In the genomic region with DNA sequence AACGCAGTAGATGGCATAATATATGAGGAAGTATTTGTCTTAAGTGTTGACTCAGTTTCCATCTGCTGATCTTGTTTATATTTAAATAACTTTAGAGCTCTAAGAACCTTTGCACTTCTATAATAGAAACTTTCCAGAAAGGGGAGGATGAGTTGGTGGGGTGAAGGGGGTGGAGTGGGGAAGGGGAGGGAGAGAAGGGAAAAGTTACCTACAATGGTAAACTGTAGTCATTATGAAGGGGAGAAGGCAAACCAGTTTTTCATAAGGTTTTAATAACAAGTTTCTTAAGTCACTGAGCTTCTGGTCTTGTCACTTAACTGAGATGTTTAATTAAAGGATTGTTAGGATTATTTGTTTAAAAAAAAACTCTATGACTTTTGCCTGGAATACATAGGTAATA, we compare ENCODE assay signal across 8 cellular contexts. TPM values are rescaled to one million over a fixed set of nuclear protein-coding genes. Genes with fewer than 3 reads are reported as not detected.
DNase-seq lines count a peak whose midpoint lies in the region; ATAC-seq and TF ChIP-seq lines count a peak whose summit lies in the region.

No MANE protein-coding gene starts in this region.

- TF ChIP-seq POLR2A in body of pancreas (IDR thresholded peaks at IDR 0.05) = no peak
- no peak for TF ChIP-seq POLR2A in erythroblast (IDR thresholded peaks at IDR 0.05; ENCODE audit: low read length)

- no peaks in the 10 kb centered on the region for H3K27me3 ChIP-seq in body of pancreas
- no peaks in the 10 kb centered on the region for H3K27me3 ChIP-seq in muscle layer of colon (ENCODE audit: control insufficient read depth in 1 of 2, insufficient read depth in 2 of 2, low read length in 2 of 2)

- H3K36me3 ChIP-seq in body of pancreas (replicated peaks in 1 of 2; ENCODE audit: insufficient read depth in 1 of 2, low read depth in 2 of 2) = peaks cover 0 to under 1% of the 10 kb centered on the region in 2 donors
- peaks cover 6% of the 10 kb centered on the region for H3K36me3 ChIP-seq in muscle layer of colon (ENCODE audit: insufficient read depth, low read length)

- 0% methylated on average over 1 of the region's 1 CpG for WGBS in body of pancreas, 2 donors

- no peak for DNase-seq in AG10803 (ENCODE audit: low read depth)
- no peak for DNase-seq in body of pancreas
- DNase-seq in COLO829 (ENCODE audit: low spot score) = no peak
- DNase-seq in posterior cingulate gyrus = no peak
- no peak for DNase-seq in activated CD4-positive, alpha-beta T cell treated with anti-CD3 and anti-CD28 coated beads, Interleukin-2, amount 50 U/mL, for 4 hours
- DNase-seq in erythroblast (lab: John Stamatoyannopoulos, UW) = no peak

- peak overlapping the region; percentile 70 to 92 (median 74) for H3K27ac ChIP-seq in body of pancreas
- H3K27ac ChIP-seq in muscle layer of colon (ENCODE audit: low read depth, low read length) = peak overlapping the region; percentile 16

- H3K9ac ChIP-seq in muscle layer of colon (ENCODE audit: low read length) = no peak overlapping the region

- H3K9me3 ChIP-seq in body of pancreas = no peaks in the 10 kb centered on the region
- no peaks in the 10 kb centered on the region for H3K9me3 ChIP-seq in muscle layer of colon (ENCODE audit: low read length)

- no peak for TF ChIP-seq CTCF in AG10803 (conservative IDR thresholded peaks at IDR 0.05; ENCODE audit: low read length)
- TF ChIP-seq CTCF in body of pancreas (IDR thresholded peaks at IDR 0.05) = no peak

- ATAC-seq in HG02884 (IDR thresholded peaks at IDR 0.05; ENCODE audit: unreplicated experiment) (peak; percentile 10), body of pancreas (peak; percentile 41)

- H3K4me3 ChIP-seq in AG10803 (ENCODE audit: low read length) (peak overlapping the region; percentile 59), body of pancreas (peak overlapping the region in 1 of 2 donors; percentile 10), muscle layer of colon (ENCODE audit: low read depth in 1 of 2, low read length in 2 of 2) (peak overlapping the region in 1 of 2 donors; percentile 36)

- H3K4me1 ChIP-seq in body of pancreas (peaks cover 24% of the 10 kb centered on the region), muscle layer of colon (ENCODE audit: insufficient read depth, low read length) (no peaks in the 10 kb centered on the region)

- intact Hi-C loops in body of pancreas (cut with DNase I) (no loop called here), posterior cingulate gyrus (cut with DNase I) (no loop called here)

RNA-seq across cellular contexts. Expression of gene ALPK1, which starts 0.3 kb away (rescaled TPM):
- total RNA-seq in body of pancreas = 10 to 100 TPM; 14.8 to 26.7 TPM

RNA-seq across cellular contexts. Expression of gene TIFA, which starts 11.8 kb away (rescaled TPM):
- total RNA-seq in body of pancreas = 10 to 100 TPM in 1 of 2 donors, 1 to 10 TPM in 1; 5.9 to 13.0 TPM
